ENCODE assay signal across 20 cellular contexts in the genomic region with DNA sequence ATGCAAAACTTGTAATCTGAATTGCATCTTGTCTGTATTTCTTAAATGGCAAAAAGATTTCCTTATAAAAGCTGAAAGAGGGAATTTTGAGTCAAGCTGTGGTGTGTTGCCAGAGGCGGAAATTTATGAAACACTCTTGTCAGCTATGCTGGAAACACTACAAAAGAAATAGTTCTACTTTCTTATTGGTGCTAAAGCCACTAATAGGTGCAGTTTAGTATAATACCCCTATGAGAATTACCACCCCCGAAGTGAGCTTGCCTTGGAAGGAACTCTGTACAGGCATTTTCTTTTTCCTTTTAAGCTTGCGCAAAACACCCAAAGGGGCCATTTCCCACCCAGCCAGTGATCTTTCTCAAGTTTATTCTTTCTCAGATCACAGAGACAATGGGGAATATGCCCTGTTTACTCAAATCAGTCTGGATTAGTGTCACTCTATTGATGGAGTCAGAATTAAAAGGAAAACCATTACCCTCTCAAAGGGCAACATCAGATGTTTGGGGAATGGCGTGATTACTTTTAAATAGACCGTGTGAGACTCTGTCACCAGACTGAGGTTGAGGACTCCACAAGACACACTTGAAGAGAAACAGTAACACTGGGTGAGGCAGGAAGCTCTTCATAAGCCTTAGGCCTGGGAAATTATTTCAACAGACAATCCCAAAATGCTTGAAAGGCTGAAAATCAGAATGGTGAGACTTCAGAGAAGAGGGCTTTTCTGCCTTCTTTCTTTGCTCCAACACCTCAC.
DNase-seq lines count a peak whose midpoint lies in the region; ATAC-seq and TF ChIP-seq lines count a peak whose summit lies in the region.
"Had no signal": no experiment of that assay in that cellular context is flagged by ENCODE, and none has a peak within 500 bp of the region (broad histone marks: within the 10 kb centered on the region; RNA-seq: fewer than 3 reads in every experiment).

No MANE protein-coding gene starts in this region.

- H3K4me3 Mint-ChIP-seq in neural progenitor cell = no peak overlapping the region

- peaks cover 15% of the 10 kb centered on the region for H3K4me1 Mint-ChIP-seq in neural progenitor cell

- H3K9me3 ChIP-seq in neural progenitor cell (ENCODE audit: low read depth) = no peaks in the 10 kb centered on the region

- peaks cover 12% of the 10 kb centered on the region for H3K4me1 ChIP-seq in neural progenitor cell

- H3K36me3 ChIP-seq in neural progenitor cell = no peaks in the 10 kb centered on the region

- H3K9me3 Mint-ChIP-seq in neural progenitor cell = no peaks in the 10 kb centered on the region

- peak overlapping the region; percentile 11 for H3K4me2 ChIP-seq in neural progenitor cell

- no peak for ATAC-seq in HG03432 (IDR thresholded peaks at IDR 0.05; ENCODE audit: unreplicated experiment)
- ATAC-seq: HCT116, Panc1 had no signal

- H3F3A ChIP-seq in neural progenitor cell (ENCODE audit: low read depth) = peaks cover 6% of the 10 kb centered on the region

- H4K20me1 ChIP-seq in neural progenitor cell (ENCODE audit: low read depth) = peaks cover 3% of the 10 kb centered on the region

- H3K27me3 Mint-ChIP-seq in neural progenitor cell (ENCODE audit: insufficient read depth, low read depth) = peaks cover 9% of the 10 kb centered on the region

- no peak overlapping the region for H3K4me3 ChIP-seq in neural progenitor cell

- H2AFZ ChIP-seq in neural progenitor cell (replicated peaks) = no peak overlapping the region

- H3K27me3 ChIP-seq in neural progenitor cell = peaks cover 92% of the 10 kb centered on the region

- no peak for TF ChIP-seq CTCF in neural progenitor cell (IDR thresholded peaks at IDR 0.05)

- H3K36me3 Mint-ChIP-seq in neural progenitor cell = no peaks in the 10 kb centered on the region

- H3K27ac ChIP-seq in epithelial cell of prostate (peak overlapping the region; percentile 80), neural progenitor cell (no peak overlapping the region)
- H3K27ac ChIP-seq: C4-2B had no signal

- no peak overlapping the region for H3K27ac Mint-ChIP-seq in neural progenitor cell

- no peaks in the 10 kb centered on the region for H3K79me2 ChIP-seq in neural progenitor cell (ENCODE audit: low read depth)

- H3K9ac ChIP-seq in neural progenitor cell = no peak overlapping the region

- peak; percentile 53 for DNase-seq in NCI-H748 (lab: John Stamatoyannopoulos, UW; ENCODE audit: unreplicated experiment)
- no peak for DNase-seq in NCI-H748 treated with DMSO at 0.1 percent for 48 hours (lab: John Stamatoyannopoulos, UW)
- DNase-seq in epithelial cell of prostate (ENCODE audit: low read depth, low spot score) = no peak
- peak; percentile 11 for DNase-seq in neural progenitor cell (ENCODE audit: low spot score)
- no peak for DNase-seq in cortex of kidney (lab: John Stamatoyannopoulos, UW)
- no peak for DNase-seq in DMS53 (lab: John Stamatoyannopoulos, UW)
- DNase-seq in activated naive CD4-positive, alpha-beta T cell treated with Interleukin-2 at 50 U/mL for 16 hours = no peak
- DNase-seq: 8988T, DMS153, IMR-90, Kasumi-1, NCI-H1417, NCI-H2081, NCI-H2227 treated with DMSO at 0.1 percent for 48 hours, NCI-H524 treated with DMSO at 0.1 percent for 48 hours, Right ventricle myocardium superior had no signal

Comparison
In these comparisons a context has a peak if more than half of its experiments do, and no peak if none do; other contexts are left out.
1. DNase-seq: peak in NCI-H748 (single experiment) and neural progenitor cell (single experiment); none in NCI-H748 treated with DMSO at 0.1 percent for 48 hours (single experiment), epithelial cell of prostate (single experiment), cortex of kidney (single experiment), DMS53 (single experiment) and activated naive CD4-positive, alpha-beta T cell treated with Interleukin-2 at 50 U/mL for 16 hours (single experiment).